ENCODE assay signal across 9 cellular contexts in genomic region chr5:5140051-5141010, GRCh38. TPM values are rescaled to one million over a fixed set of nuclear protein-coding genes. Genes with fewer than 3 reads are reported as not detected.
DNase-seq lines count a peak whose midpoint lies in the region; ATAC-seq, FAIRE-seq and TF ChIP-seq lines count a peak whose summit lies in the region.
"Had no signal": no experiment of that assay in that cellular context is flagged by ENCODE, and none has a peak within 500 bp of the region (broad histone marks: within the 10 kb centered on the region; RNA-seq: fewer than 3 reads in every experiment).

Gene ADAMTS16 (plus strand): TSS chr5:5140330. CDS start chr5:5140468, 138 bp downstream.

- no peaks in the 10 kb centered on the region for H3K36me3 Mint-ChIP-seq in activated naive CD8-positive, alpha-beta T cell treated with anti-CD3 and anti-CD28 coated beads for 36 hours

- H3F3A ChIP-seq in smooth muscle cell (ENCODE audit: low read depth): no peaks in the 10 kb centered on the region

- no peak within 1 kb of the TSS for H3K27ac Mint-ChIP-seq in activated naive CD8-positive, alpha-beta T cell treated with anti-CD3 and anti-CD28 coated beads for 36 hours

- WGBS in smooth muscle cell (ENCODE audit: low lambda C conversion rate): 1% methylated on average over 67 of the region's 97 CpGs

- DNase-seq in NCI-H2227 (lab: John Stamatoyannopoulos, UW; ENCODE audit: unreplicated experiment): peak; percentile 17
- no peak for DNase-seq in NCI-H2227 treated with DMSO at 0.1 percent for 48 hours (lab: John Stamatoyannopoulos, UW)
- DNase-seq in activated naive CD8-positive, alpha-beta T cell treated with anti-CD3 and anti-CD28 coated beads for 36 hours: no peak
- no peak for DNase-seq in kidney
- DNase-seq in smooth muscle cell (lab: John Stamatoyannopoulos, UW; ENCODE audit: unreplicated experiment): no peak
- DNase-seq in GM19240 (ENCODE audit: insufficient read length, low spot score): no peak
- DNase-seq in GM12892 (ENCODE audit: insufficient read length): no peak

- no peak for ATAC-seq in GM19463 (IDR thresholded peaks at IDR 0.05; ENCODE audit: unreplicated experiment)

- H3K4me1 Mint-ChIP-seq in activated naive CD8-positive, alpha-beta T cell treated with anti-CD3 and anti-CD28 coated beads for 36 hours: peaks cover 5% of the 10 kb centered on the region

- peak within 1 kb of the TSS; percentile 73 to 77 for H3K9ac ChIP-seq in kidney (ENCODE audit: low read length in 2 of 2)
- H3K9ac ChIP-seq in smooth muscle cell (ENCODE audit: low read depth): no peak within 1 kb of the TSS

- intact Hi-C loops in kidney (cut with DNase I): loop anchor here (5.0 kb wide), 1 partner anchor 277 kb away; no protein-coding TSS in a partner anchor

- TF ChIP-seq CTCF in kidney (IDR thresholded peaks at IDR 0.05; ENCODE audit: borderline replicate concordance, extremely low read depth, insufficient read depth) (no peak), smooth muscle cell (IDR thresholded peaks at IDR 0.05; ENCODE audit: borderline replicate concordance, insufficient read depth, poor library complexity, severe bottlenecking) (no peak)

- H3K27me3 Mint-ChIP-seq in activated naive CD8-positive, alpha-beta T cell treated with anti-CD3 and anti-CD28 coated beads for 36 hours: peaks cover 40% of the 10 kb centered on the region

- H3K9me3 ChIP-seq in kidney (ENCODE audit: control insufficient read depth in 1 of 2, low read length in 2 of 2) (no peaks in the 10 kb centered on the region), smooth muscle cell (replicated peaks; ENCODE audit: low read depth) (no peaks in the 10 kb centered on the region)

- no peaks in the 10 kb centered on the region for H3K36me3 ChIP-seq in kidney (ENCODE audit: control insufficient read depth in 1 of 2, insufficient read depth in 2 of 2, low read length in 2 of 2)
- no peaks in the 10 kb centered on the region for H3K36me3 ChIP-seq in smooth muscle cell (ENCODE audit: low read depth)

- no peaks in the 10 kb centered on the region for H4K20me1 ChIP-seq in smooth muscle cell (ENCODE audit: low read depth)

- peak within 1 kb of the TSS; percentile 96 for H3K4me2 ChIP-seq in smooth muscle cell

- H3K27me3 ChIP-seq in smooth muscle cell (ENCODE audit: low read depth): peaks cover 28% of the 10 kb centered on the region

- H3K9me3 Mint-ChIP-seq in activated naive CD8-positive, alpha-beta T cell treated with anti-CD3 and anti-CD28 coated beads for 36 hours: no peaks in the 10 kb centered on the region

- TF ChIP-seq POLR2A in GM12892 (IDR thresholded peaks at IDR 0.05; ENCODE audit: low read depth, low read length): no peak

- H3K4me1 ChIP-seq in kidney (ENCODE audit: control insufficient read depth in 1 of 2, insufficient read depth in 1 of 2, low read depth in 1 of 2, low read length in 2 of 2) (peaks cover 5% of the 10 kb centered on the region in 2 donors), smooth muscle cell (ENCODE audit: low read depth) (peaks cover 9% of the 10 kb centered on the region)

- no peaks in the 10 kb centered on the region for H3K79me2 ChIP-seq in smooth muscle cell (ENCODE audit: low read depth)

- no peak for FAIRE-seq in kidney (lab: Jason Lieb, UNC)
- no peak for FAIRE-seq in GM12892 (lab: Jason Lieb, UNC)

- peak within 1 kb of the TSS; percentile 23 for H2AFZ ChIP-seq in smooth muscle cell (ENCODE audit: low read depth)

- H3K4me3 ChIP-seq in kidney (ENCODE audit: low read length in 2 of 2) (peak within 1 kb of the TSS; percentile 64 to 77), smooth muscle cell (peak within 1 kb of the TSS; percentile 51)

- H3K27ac ChIP-seq in kidney (ENCODE audit: low read depth in 2 of 2, low read length in 2 of 2) (peak within 1 kb of the TSS; percentile 43 to 60), smooth muscle cell (ENCODE audit: low read depth) (no peak within 1 kb of the TSS)
- H3K27ac ChIP-seq: VCaP had no signal

- peak within 1 kb of the TSS; percentile 34 for H3K4me3 Mint-ChIP-seq in activated naive CD8-positive, alpha-beta T cell treated with anti-CD3 and anti-CD28 coated beads for 36 hours

RNA-seq across cellular contexts. Expression of gene ADAMTS16, which starts in this region (rescaled TPM):
- not detected for total RNA-seq in activated naive CD8-positive, alpha-beta T cell treated with anti-CD3 and anti-CD28 coated beads for 36 hours
- 7.5 TPM for total RNA-seq in kidney
- 5.6 TPM for polyA plus RNA-seq in kidney (ENCODE audit: insufficient read depth, low read depth, low replicate concordance)
- 6.0 and 6.2 TPM in 2 replicates for total RNA-seq in smooth muscle cell
- 4.6 and 4.7 TPM in 2 replicates for polyA plus RNA-seq in smooth muscle cell
- 0.13 TPM for polyA plus RNA-seq in GM12892 (2012; ENCODE audit: missing spikeins)
